Comparison of ENCODE assay signal across 21 cellular contexts in the genomic region with DNA sequence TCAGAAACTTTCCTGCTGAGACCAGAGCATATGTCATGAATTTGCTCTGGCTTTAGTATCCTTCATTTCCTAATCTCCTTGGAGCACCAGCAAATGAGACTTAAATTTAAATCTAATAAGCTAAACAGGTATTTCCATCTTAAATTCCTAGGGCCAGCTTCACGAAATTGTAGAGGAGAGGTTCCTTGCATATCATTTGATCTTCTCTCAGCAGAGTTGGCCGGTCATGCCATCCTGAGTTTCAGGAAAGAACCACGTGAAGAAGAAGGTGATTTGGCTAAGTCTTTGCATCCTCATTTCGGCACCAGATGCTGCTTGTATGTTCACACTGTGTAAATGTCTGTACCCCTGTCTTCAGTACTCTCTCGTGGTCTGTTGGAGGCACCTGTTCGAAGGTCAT.
"Had no signal": no experiment of that assay in that cellular context is flagged by ENCODE, and none has a peak within 500 bp of the region (broad histone marks: within the 10 kb centered on the region; RNA-seq: fewer than 3 reads in every experiment).

No MANE protein-coding gene starts in this region.

- FAIRE-seq: HepG2, RCC 7860 had no signal

- H3K9me3 ChIP-seq: MG63, SJSA1 had no signal

- H3K36me3 ChIP-seq: MG63, SJSA1 had no signal

- H3K4me1 ChIP-seq: SJSA1 had no signal

- H3K27me3 ChIP-seq: SJSA1 had no signal

- H3K4me3 ChIP-seq: MG63, SJSA1, SK-N-MC had no signal

- H3K27ac ChIP-seq: SJSA1, SK-N-MC had no signal

- DNase-seq: IMR-90, Karpas-422, KG1, MG63, NCI-H1092, NCI-H1105 treated with DMSO at 0.1 percent for 48 hours, NCI-H1417 treated with DMSO at 0.1 percent for 48 hours, NCI-H146, NCI-H1694 treated with DMSO at 0.1 percent for 48 hours, NCI-H1930, NCI-H2081, NCI-H2107, NCI-H526, Right ventricle myocardium superior, RPMI8226, SIG-M5, T-helper 1 cell had no signal
